In genomic region chr11:47154738-47155570, GRCh38 we compare ENCODE assay signal across 2 cellular contexts.
TF ChIP-seq lines count a peak whose summit lies in the region.

No MANE protein-coding gene starts in this region.

TF ChIP-seq in GM12891, 5 proteins besides CTCF, POLR2A, EP300 and RAD21 (continued from another document):
- TF ChIP-seq SPI1 (IDR thresholded peaks at IDR 0.05; ENCODE audit: low read depth, low read length): no peak
- no peak for TF ChIP-seq TAF1 (IDR thresholded peaks at IDR 0.05; ENCODE audit: low read depth, low read length)
- no peak for TF ChIP-seq POLR2AphosphoS5 (IDR thresholded peaks at IDR 0.05; ENCODE audit: low read depth, low read length)
- no peak for TF ChIP-seq PAX5 (IDR thresholded peaks at IDR 0.05; ENCODE audit: insufficient read depth, low read length, severe bottlenecking)

TF ChIP-seq in K562, 482 proteins besides CTCF, POLR2A, EP300 and RAD21 (continued from another document):
- no peak for TF ChIP-seq CHCHD3 (CRISPR knock-in tag; IDR thresholded peaks at IDR 0.05)
- TF ChIP-seq RBM25 (IDR thresholded peaks at IDR 0.05; ENCODE audit: low read depth, low read length, severe bottlenecking): no peak
- TF ChIP-seq, protein P1, sequence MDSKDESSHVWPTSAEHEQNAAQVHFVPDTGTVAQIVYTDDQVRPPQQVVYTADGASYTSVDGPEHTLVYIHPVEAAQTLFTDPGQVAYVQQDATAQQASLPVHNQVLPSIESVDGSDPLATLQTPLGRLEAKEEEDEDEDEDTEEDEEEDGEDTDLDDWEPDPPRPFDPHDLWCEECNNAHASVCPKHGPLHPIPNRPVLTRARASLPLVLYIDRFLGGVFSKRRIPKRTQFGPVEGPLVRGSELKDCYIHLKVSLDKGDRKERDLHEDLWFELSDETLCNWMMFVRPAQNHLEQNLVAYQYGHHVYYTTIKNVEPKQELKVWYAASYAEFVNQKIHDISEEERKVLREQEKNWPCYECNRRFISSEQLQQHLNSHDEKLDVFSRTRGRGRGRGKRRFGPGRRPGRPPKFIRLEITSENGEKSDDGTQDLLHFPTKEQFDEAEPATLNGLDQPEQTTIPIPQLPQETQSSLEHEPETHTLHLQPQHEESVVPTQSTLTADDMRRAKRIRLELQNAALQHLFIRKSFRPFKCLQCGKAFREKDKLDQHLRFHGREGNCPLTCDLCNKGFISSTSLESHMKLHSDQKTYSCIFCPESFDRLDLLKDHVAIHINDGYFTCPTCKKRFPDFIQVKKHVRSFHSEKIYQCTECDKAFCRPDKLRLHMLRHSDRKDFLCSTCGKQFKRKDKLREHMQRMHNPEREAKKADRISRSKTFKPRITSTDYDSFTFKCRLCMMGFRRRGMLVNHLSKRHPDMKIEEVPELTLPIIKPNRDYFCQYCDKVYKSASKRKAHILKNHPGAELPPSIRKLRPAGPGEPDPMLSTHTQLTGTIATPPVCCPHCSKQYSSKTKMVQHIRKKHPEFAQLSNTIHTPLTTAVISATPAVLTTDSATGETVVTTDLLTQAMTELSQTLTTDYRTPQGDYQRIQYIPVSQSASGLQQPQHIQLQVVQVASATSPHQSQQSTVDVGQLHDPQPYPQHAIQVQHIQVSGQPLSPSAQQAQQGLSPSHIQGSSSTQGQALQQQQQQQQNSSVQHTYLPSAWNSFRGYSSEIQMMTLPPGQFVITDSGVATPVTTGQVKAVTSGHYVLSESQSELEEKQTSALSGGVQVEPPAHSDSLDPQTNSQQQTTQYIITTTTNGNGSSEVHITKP (IDR thresholded peaks at IDR 0.05; ENCODE audit: partially characterized antibody): peak; percentile 74
TF ChIP-seq in K562: peak in this region for 1.
